8 cellular contexts compared by ENCODE assay signal in the genomic region with DNA sequence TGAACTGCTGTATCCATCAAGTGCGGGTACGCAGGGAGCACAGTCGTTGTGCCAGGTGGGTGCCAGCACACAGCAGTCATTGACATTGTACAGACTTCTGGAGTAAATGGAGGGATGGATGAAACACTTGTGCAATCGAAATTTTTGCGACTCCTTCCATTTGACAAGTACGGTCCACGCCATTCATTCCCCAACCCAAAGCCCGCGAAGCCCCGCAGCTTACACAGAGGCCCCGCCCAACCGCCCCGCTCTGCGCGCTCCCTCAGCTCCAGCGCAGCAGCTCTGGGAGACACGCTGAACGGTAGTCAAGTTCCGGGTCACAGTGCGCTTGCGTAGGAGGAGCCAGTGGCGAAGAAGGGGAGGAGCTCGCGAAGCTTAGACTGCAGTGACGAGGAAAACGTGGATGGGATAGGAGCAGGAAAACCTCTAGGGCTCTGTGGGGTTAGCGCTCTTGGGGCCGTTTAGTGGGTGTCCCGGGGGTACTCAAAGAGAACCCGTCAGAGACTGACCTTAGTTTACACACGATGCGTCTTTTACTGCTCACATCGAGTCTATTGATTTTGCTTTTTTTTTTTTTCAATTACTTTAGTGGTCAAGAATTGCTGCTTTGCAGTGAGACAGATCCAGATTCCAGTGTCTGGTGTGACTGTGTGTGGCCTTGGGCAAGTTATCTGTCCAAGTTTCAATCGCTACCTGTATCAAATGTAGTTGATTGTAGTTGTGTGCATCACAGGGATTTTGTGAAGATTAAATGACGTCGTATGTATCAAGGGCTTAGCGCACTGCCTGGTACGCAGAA. TPM values are rescaled to one million over a fixed set of nuclear protein-coding genes. Genes with fewer than 3 reads are reported as not detected.
A peak's percentile ranks its signal among the peaks of the same experiment; 100 is the strongest.
DNase-seq lines count a peak whose midpoint lies in the region; ATAC-seq and TF ChIP-seq lines count a peak whose summit lies in the region.

No MANE protein-coding gene starts in this region.

- peaks cover 0 to 20% (median 0%) of the 10 kb centered on the region in 7 donors for H3K27me3 ChIP-seq in spleen (replicated peaks in 1 of 7)

- H3K4me1 ChIP-seq in spleen: peaks cover 0 to 23% (median 9%) of the 10 kb centered on the region in 6 donors

- H3K36me3 ChIP-seq in spleen: no peaks in the 10 kb centered on the region

- DNase-seq in A172 (ENCODE audit: low spot score) (peak; percentile 83), NCI-H2171 treated with DMSO at 0.1 percent for 48 hours (lab: John Stamatoyannopoulos, UW) (peak; percentile 99), activated B cell treated with CpG ODN at 0.5 μM for 24 hours (peak; percentile 76), iris pigment epithelial cell (ENCODE audit: low read depth) (peak; percentile 94), spleen (peak; percentile 95)
- peak; percentile 53 to 67 for DNase-seq in central memory CD8-positive, alpha-beta T cell (ENCODE audit: low spot score in 2 of 2)

- ATAC-seq in GM18861 (IDR thresholded peaks at IDR 0.05; ENCODE audit: unreplicated experiment) (peak; percentile 99), HG03095 (IDR thresholded peaks at IDR 0.05; ENCODE audit: unreplicated experiment) (peak; percentile 99), activated B cell treated with CpG ODN at 0.5 μM for 24 hours (ENCODE audit: low read depth) (peak; percentile 100)
- ATAC-seq in central memory CD8-positive, alpha-beta T cell (replicated peaks; ENCODE audit: extremely low read depth, poor library complexity, severe bottlenecking): peak; percentile 98

- H3K4me1 Mint-ChIP-seq in activated B cell treated with CpG ODN at 0.5 μM for 24 hours: peaks cover 14% of the 10 kb centered on the region
- peaks cover 10% of the 10 kb centered on the region for H3K4me1 Mint-ChIP-seq in central memory CD8-positive, alpha-beta T cell

- TF ChIP-seq POLR2A in spleen (IDR thresholded peaks at IDR 0.05): no peak

- no peaks in the 10 kb centered on the region for H3K9me3 ChIP-seq in spleen

- peak overlapping the region; percentile 89 for H3K4me3 Mint-ChIP-seq in activated B cell treated with CpG ODN at 0.5 μM for 24 hours
- peak overlapping the region; percentile 80 for H3K4me3 Mint-ChIP-seq in central memory CD8-positive, alpha-beta T cell

- H3K9me3 Mint-ChIP-seq in activated B cell treated with CpG ODN at 0.5 μM for 24 hours: peaks cover 4% of the 10 kb centered on the region
- H3K9me3 Mint-ChIP-seq in central memory CD8-positive, alpha-beta T cell: no peaks in the 10 kb centered on the region

- POLR2A ChIA-PET in activated B cell treated with CpG ODN at 0.5 μM for 24 hours (lab: Charles Lee): interaction anchor here (0.6 to 1.1 kb wide), 4 partner anchors 8 to 464 kb away, joined by 3 to 7 read pairs (median 6); partner anchors contain the start of gene MSANTD3

- no peaks in the 10 kb centered on the region for H3K36me3 Mint-ChIP-seq in activated B cell treated with CpG ODN at 0.5 μM for 24 hours (ENCODE audit: low read depth)
- peaks cover 1% of the 10 kb centered on the region for H3K36me3 Mint-ChIP-seq in central memory CD8-positive, alpha-beta T cell (ENCODE audit: insufficient read depth)

- peak overlapping the region; percentile 78 for H3K27ac Mint-ChIP-seq in activated B cell treated with CpG ODN at 0.5 μM for 24 hours
- no peak overlapping the region for H3K27ac Mint-ChIP-seq in central memory CD8-positive, alpha-beta T cell (ENCODE audit: low read depth)

- TF ChIP-seq CTCF in activated B cell treated with CpG ODN at 0.5 μM for 24 hours (IDR thresholded peaks at IDR 0.05): no peak
- TF ChIP-seq CTCF in spleen (IDR thresholded peaks at IDR 0.05 in 8 of 11, conservative IDR thresholded peaks at IDR 0.05 in 3 of 11): no peak

- peak overlapping the region; percentile 28 to 76 (median 46) for H3K4me3 ChIP-seq in spleen

- intact Hi-C loops in activated B cell treated with CpG ODN at 0.5 μM for 24 hours (cut with micrococcal nuclease): loop anchor here (1.0 to 10.0 kb wide), 5 partner anchors 15 to 986 kb away; partner anchors contain the start of genes ERP44, INVS, MRPL50 and NR4A3
- intact Hi-C loops in spleen (cut with DNase I; ENCODE audit: low total_unique reads): loop anchor here (10.0 kb wide), 1 partner anchor 47 kb away; no protein-coding TSS in a partner anchor

- WGBS in spleen, 5 donors: 12 to 14% (median 13%) methylated on average over 36 to 38 of the region's 38 CpGs

- peak overlapping the region in 4 of 8 donors; percentile 9 to 70 (median 54) for H3K27ac ChIP-seq in spleen

- H3K27me3 Mint-ChIP-seq in activated B cell treated with CpG ODN at 0.5 μM for 24 hours: peaks cover 9% of the 10 kb centered on the region
- H3K27me3 Mint-ChIP-seq in central memory CD8-positive, alpha-beta T cell: peaks cover 24% of the 10 kb centered on the region

- CTCF ChIA-PET in activated B cell treated with CpG ODN at 0.5 μM for 24 hours (lab: Charles Lee): interaction anchor here (0.6 kb wide), 1 partner anchor 13 kb away, joined by 3 read pairs; no protein-coding TSS in a partner anchor

RNA-seq across cellular contexts. Expression of gene MSANTD3, which starts 15.3 kb away (rescaled TPM):
- total RNA-seq in A172 (2014; rRNA removed; shearing (Covaris generic)): 239 and 265 TPM in 2 replicates
- 13.0 and 13.2 TPM in 2 replicates for total RNA-seq in activated B cell treated with CpG ODN at 0.5 μM for 24 hours
- total RNA-seq in spleen: 10 to 100 TPM in 6 of 7 donors, 1 to 10 TPM in 1; 7.4 to 20.8 (median 13.1) TPM
- polyA plus RNA-seq in spleen: 10 to 100 TPM in 1 of 3 donors, 1 to 10 TPM in 2; 8.7 to 10.4 (median 9.0) TPM

RNA-seq across cellular contexts. Expression of gene TEX10, which starts 58.9 kb away (rescaled TPM):
- total RNA-seq in A172 (2014; rRNA removed; shearing (Covaris generic)): 69.0 and 75.4 TPM in 2 replicates
- 26.5 and 28.7 TPM in 2 replicates for total RNA-seq in activated B cell treated with CpG ODN at 0.5 μM for 24 hours
- 10 to 100 TPM; 15.9 to 26.0 (median 18.6) TPM for total RNA-seq in spleen
- polyA plus RNA-seq in spleen: 10 to 100 TPM in 2 of 3 donors, 1 to 10 TPM in 1; 8.6 to 10.8 (median 10.1) TPM

Comparison
In these comparisons a context has a peak if more than half of its experiments do, and no peak if none do; other contexts are left out.
1. RNA of gene MSANTD3, which starts 15.3 kb away (total RNA-seq): 239 to 265 TPM in A172; 7.4 to 20.8 TPM in spleen and 13.0 to 13.2 TPM in activated B cell treated with CpG ODN at 0.5 μM for 24 hours; every median in the first group is over 10 times any median in the second.
2. Peak in every context shown above with its lines, with median percentiles within 50 percentile points of each other: DNase-seq and ATAC-seq.